34 cellular contexts compared by ENCODE assay signal in the genomic region with DNA sequence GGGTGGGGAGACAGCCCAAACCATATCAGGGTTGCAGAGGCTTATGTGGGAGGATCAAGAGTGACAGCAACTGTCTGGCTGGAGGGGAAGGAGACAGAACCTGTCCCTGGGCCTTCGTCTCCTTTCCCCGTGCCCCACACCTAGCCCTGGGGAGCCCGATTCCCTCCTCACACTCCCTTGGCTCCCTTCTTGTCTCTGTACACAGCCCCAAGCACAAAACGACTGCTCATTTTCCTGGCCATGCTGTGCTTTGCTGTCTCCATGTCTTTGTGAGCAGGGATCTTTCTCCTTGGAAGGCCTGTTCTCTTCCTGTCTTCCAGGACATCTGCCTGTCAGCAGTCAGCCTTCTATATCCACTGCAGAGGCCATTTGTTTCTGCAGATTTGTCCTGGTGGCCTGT.
"Had no signal": no experiment of that assay in that cellular context is flagged by ENCODE, and none has a peak within 500 bp of the region (broad histone marks: within the 10 kb centered on the region; RNA-seq: fewer than 3 reads in every experiment).

No MANE protein-coding gene starts in this region.

- H3K4me1 ChIP-seq: adrenal gland, body of pancreas, breast epithelium had no signal

- H3K9me3 ChIP-seq: adrenal gland, body of pancreas, breast epithelium had no signal

- H3K4me3 Mint-ChIP-seq: activated B cell treated with CpG ODN at 0.5 μM for 24 hours; activated CD4-positive, alpha-beta memory T cell treated with anti-CD3 and anti-CD28 coated beads, Interleukin-2, amount 10 ng/mL, durations not matched to agents 7 days and 5 days; activated CD4-positive, alpha-beta T cell treated with anti-CD3 and anti-CD28 coated beads, Interleukin-2, amount 10 ng/mL, durations not matched to agents 24 days and 14 days; activated CD8-positive, alpha-beta memory T cell treated with anti-CD3 and anti-CD28 coated beads, Interleukin-2, amount 10 ng/mL, durations not matched to agents 7 days and 5 days; activated CD8-positive, alpha-beta T cell treated with anti-CD3 and anti-CD28 coated beads, Interleukin-2, amount 10 ng/mL, durations not matched to agents 7 days and 5 days; activated naive CD4-positive, alpha-beta T cell treated with anti-CD3 and anti-CD28 coated beads for 36 hours; activated naive CD8-positive, alpha-beta T cell treated with anti-CD3 and anti-CD28 coated beads for 36 hours; activated T-cell treated with anti-CD3 and anti-CD28 coated beads, Interleukin-2, amount 50 U/mL, for 24 hours; T-helper 1 cell treated with Interleukin-12 subunit alpha and Interleukin-12 subunit beta and Interleukin-4 antibody, amounts not matched to agents 30 μg/mL and 1 μg/mL, for 36 hours; T-helper 2 cell treated with Interferon-gamma antibody and Interleukin-4, amounts not matched to agents 5 μg/mL and 100 μg/mL, for 36 hours had no signal

- H3K27ac Mint-ChIP-seq: activated B cell treated with CpG ODN at 0.5 μM for 24 hours; activated CD4-positive, alpha-beta memory T cell treated with anti-CD3 and anti-CD28 coated beads, Interleukin-2, amount 10 ng/mL, durations not matched to agents 7 days and 5 days; activated CD4-positive, alpha-beta T cell treated with anti-CD3 and anti-CD28 coated beads, Interleukin-2, amount 10 ng/mL, durations not matched to agents 24 days and 14 days; activated CD8-positive, alpha-beta memory T cell treated with anti-CD3 and anti-CD28 coated beads, Interleukin-2, amount 10 ng/mL, durations not matched to agents 7 days and 5 days; activated CD8-positive, alpha-beta T cell treated with anti-CD3 and anti-CD28 coated beads, Interleukin-2, amount 10 ng/mL, durations not matched to agents 7 days and 5 days; activated naive CD4-positive, alpha-beta T cell treated with anti-CD3 and anti-CD28 coated beads for 36 hours; activated naive CD4-positive, alpha-beta T cell treated with anti-CD3 and anti-CD28 coated beads, Interleukin-2, amount 50 U/mL, for 72 hours; activated naive CD8-positive, alpha-beta T cell treated with anti-CD3 and anti-CD28 coated beads for 36 hours; activated T-cell treated with anti-CD3 and anti-CD28 coated beads, Interleukin-2, amount 50 U/mL, for 24 hours; activated T-helper 2 cell treated with anti-CD3 and anti-CD28 coated beads, Interferon-gamma antibody, Interleukin-2, Interleukin-4, amounts not matched to agents 10 μg/mL and 5 μg/mL and 100 μg/mL, durations not matched to agents 14 hours and 24 hours and 36 hours; T-helper 1 cell treated with Interleukin-12 subunit alpha and Interleukin-12 subunit beta and Interleukin-4 antibody, amounts not matched to agents 30 μg/mL and 1 μg/mL, for 36 hours; T-helper 2 cell treated with Interferon-gamma antibody and Interleukin-4, amounts not matched to agents 5 μg/mL and 100 μg/mL, for 36 hours had no signal

- ATAC-seq: activated CD8-positive, alpha-beta memory T cell treated with anti-CD3 and anti-CD28 coated beads, Interleukin-2, amount 10 ng/mL, durations not matched to agents 7 days and 5 days; activated CD8-positive, alpha-beta T cell treated with anti-CD3 and anti-CD28 coated beads, Interleukin-2, amount 10 ng/mL, durations not matched to agents 7 days and 5 days; activated naive CD4-positive, alpha-beta T cell treated with anti-CD3 and anti-CD28 coated beads, Interleukin-2, amount 50 U/mL, for 72 hours; body of pancreas had no signal

- H3K27me3 ChIP-seq: adrenal gland, body of pancreas, brain microvascular endothelial cell, breast epithelium had no signal

- H3K9me3 Mint-ChIP-seq: activated B cell treated with CpG ODN at 0.5 μM for 24 hours; activated CD4-positive, alpha-beta memory T cell treated with anti-CD3 and anti-CD28 coated beads, Interleukin-2, amount 10 ng/mL, durations not matched to agents 7 days and 5 days; activated CD4-positive, alpha-beta T cell treated with anti-CD3 and anti-CD28 coated beads, Interleukin-2, amount 10 ng/mL, durations not matched to agents 24 days and 14 days; activated naive CD4-positive, alpha-beta T cell treated with anti-CD3 and anti-CD28 coated beads for 36 hours; activated naive CD8-positive, alpha-beta T cell treated with anti-CD3 and anti-CD28 coated beads for 36 hours; activated T-cell treated with anti-CD3 and anti-CD28 coated beads, Interleukin-2, amount 50 U/mL, for 24 hours; activated T-helper 2 cell treated with anti-CD3 and anti-CD28 coated beads, Interferon-gamma antibody, Interleukin-2, Interleukin-4, amounts not matched to agents 10 μg/mL and 5 μg/mL and 100 μg/mL, durations not matched to agents 14 hours and 24 hours and 36 hours; T-helper 1 cell treated with Interleukin-12 subunit alpha and Interleukin-12 subunit beta and Interleukin-4 antibody, amounts not matched to agents 30 μg/mL and 1 μg/mL, for 36 hours; T-helper 2 cell treated with Interferon-gamma antibody and Interleukin-4, amounts not matched to agents 5 μg/mL and 100 μg/mL, for 36 hours had no signal

- DNase-seq: activated B cell treated with CpG ODN at 0.5 μM for 24 hours; activated CD4-positive, alpha-beta memory T cell treated with anti-CD3 and anti-CD28 coated beads, Interleukin-2, amount 10 ng/mL, durations not matched to agents 7 days and 5 days; activated CD4-positive, alpha-beta T cell treated with anti-CD3 and anti-CD28 coated beads for 4 hours; activated CD4-positive, alpha-beta T cell treated with anti-CD3 and anti-CD28 coated beads, Interleukin-2, amount 10 ng/mL, durations not matched to agents 24 days and 14 days; activated CD4-positive, alpha-beta T cell treated with anti-CD3 and anti-CD28 coated beads, Interleukin-2, amount 50 U/mL, for 48 hours; activated CD4-positive, CD25-positive, alpha-beta regulatory T cell treated with anti-CD3 and anti-CD28 coated beads, Interleukin-2, amount 50 U/mL, for 72 hours; activated CD8-positive, alpha-beta memory T cell treated with anti-CD3 and anti-CD28 coated beads for 24 hours; activated CD8-positive, alpha-beta memory T cell treated with anti-CD3 and anti-CD28 coated beads, Interleukin-2, amount 10 ng/mL, durations not matched to agents 7 days and 5 days; activated CD8-positive, alpha-beta memory T cell treated with anti-CD3 and anti-CD28 coated beads, Interleukin-2, amount 50 U/mL, for 48 hours; activated CD8-positive, alpha-beta T cell treated with anti-CD3 and anti-CD28 coated beads, Interleukin-2, amount 10 ng/mL, durations not matched to agents 7 days and 5 days; activated effector memory CD4-positive, alpha-beta T cell treated with Interleukin-2 at 50 U/mL for 16 hours; activated gamma-delta T cell; activated naive CD4-positive, alpha-beta T cell treated with anti-CD3 and anti-CD28 coated beads for 36 hours; activated naive CD4-positive, alpha-beta T cell treated with anti-CD3 and anti-CD28 coated beads, Interleukin-2, amount 50 U/mL, for 16 hours; activated naive CD8-positive, alpha-beta T cell treated with anti-CD3 and anti-CD28 coated beads for 36 hours; activated T-cell treated with anti-CD3 and anti-CD28 coated beads, Interleukin-2, amount 50 U/mL, for 24 hours; activated T-cell treated with anti-CD3 and anti-CD28 coated beads, Interleukin-2, amount 50 U/mL, for 48 hours; adrenal gland; amniotic stem cell; aorta; body of pancreas; brain microvascular endothelial cell; central memory CD4-positive, alpha-beta T cell; T-helper 1 cell; T-helper 2 cell; T-helper 9 cell had no signal

- FAIRE-seq: astrocyte, TTC549 had no signal

- H3K4me1 Mint-ChIP-seq: activated B cell treated with CpG ODN at 0.5 μM for 24 hours; activated CD4-positive, alpha-beta memory T cell treated with anti-CD3 and anti-CD28 coated beads, Interleukin-2, amount 10 ng/mL, durations not matched to agents 7 days and 5 days; activated CD4-positive, alpha-beta T cell treated with anti-CD3 and anti-CD28 coated beads, Interleukin-2, amount 10 ng/mL, durations not matched to agents 24 days and 14 days; activated CD8-positive, alpha-beta memory T cell treated with anti-CD3 and anti-CD28 coated beads, Interleukin-2, amount 10 ng/mL, durations not matched to agents 7 days and 5 days; activated naive CD8-positive, alpha-beta T cell treated with anti-CD3 and anti-CD28 coated beads for 36 hours had no signal

- H3K27ac ChIP-seq: adrenal gland, body of pancreas, brain microvascular endothelial cell, breast epithelium, VCaP had no signal

- H3K36me3 ChIP-seq: adrenal gland, brain microvascular endothelial cell, breast epithelium had no signal

- H3K36me3 Mint-ChIP-seq: activated CD8-positive, alpha-beta memory T cell treated with anti-CD3 and anti-CD28 coated beads, Interleukin-2, amount 10 ng/mL, durations not matched to agents 7 days and 5 days; activated naive CD8-positive, alpha-beta T cell treated with anti-CD3 and anti-CD28 coated beads for 36 hours had no signal

- H3K4me3 ChIP-seq: adrenal gland, body of pancreas, breast epithelium had no signal

- H3K27me3 Mint-ChIP-seq: activated B cell treated with CpG ODN at 0.5 μM for 24 hours; activated CD4-positive, alpha-beta memory T cell treated with anti-CD3 and anti-CD28 coated beads, Interleukin-2, amount 10 ng/mL, durations not matched to agents 7 days and 5 days; activated CD4-positive, alpha-beta T cell treated with anti-CD3 and anti-CD28 coated beads, Interleukin-2, amount 10 ng/mL, durations not matched to agents 24 days and 14 days; activated CD8-positive, alpha-beta memory T cell treated with anti-CD3 and anti-CD28 coated beads, Interleukin-2, amount 10 ng/mL, durations not matched to agents 7 days and 5 days; activated naive CD8-positive, alpha-beta T cell treated with anti-CD3 and anti-CD28 coated beads for 36 hours; activated T-cell treated with anti-CD3 and anti-CD28 coated beads, Interleukin-2, amount 50 U/mL, for 24 hours had no signal
